Comparison of ENCODE assay signal across 19 cellular contexts in genomic region chr12:22527999-22528398, GRCh38. TPM values are rescaled to one million over a fixed set of nuclear protein-coding genes. Genes with fewer than 3 reads are reported as not detected.
DNase-seq lines count a peak whose midpoint lies in the region; ATAC-seq, FAIRE-seq and TF ChIP-seq lines count a peak whose summit lies in the region.
"Had no signal": no experiment of that assay in that cellular context is flagged by ENCODE, and none has a peak within 500 bp of the region (broad histone marks: within the 10 kb centered on the region; RNA-seq: fewer than 3 reads in every experiment).

No MANE protein-coding gene starts in this region.

- peak overlapping the region; percentile 67; the same call in 1 of the 2 replicates for H3K4ac ChIP-seq in IMR-90 (ENCODE audit: low read depth, low read length)

- dilution Hi-C loops in IMR-90 (cut with HindIII; ENCODE audit: low sequenced_read_pairs, unreplicated experiment) = no loop called here
- dilution Hi-C loops in keratinocyte (cut with MboI; ENCODE audit: extremely low pct_ligation_motif_present, low sequenced_read_pairs) = no loop called here

- H3K9me3 ChIP-seq in IMR-90 (ENCODE audit: control insufficient read depth, insufficient read depth, low read length) (no peaks in the 10 kb centered on the region), keratinocyte (ENCODE audit: control insufficient read depth, low read depth, low read length) (no peaks in the 10 kb centered on the region), BE2C (no peaks in the 10 kb centered on the region)
- H3K9me3 ChIP-seq: ascending aorta had no signal

- no peak overlapping the region for H2AK9ac ChIP-seq in IMR-90 (replicated peaks; ENCODE audit: low read depth, low read length, poor library complexity)

- H2BK15ac ChIP-seq in IMR-90 (ENCODE audit: low read depth, low read length) = 0 out of 3 replicates have a peak overlapping the region, but pooled peaks have one; percentile 69

- H2AFZ ChIP-seq in IMR-90 (replicated peaks; ENCODE audit: low read length, poor library complexity) (no peak overlapping the region), keratinocyte (ENCODE audit: control insufficient read depth, low read length) (no peak overlapping the region)

- H3K23ac ChIP-seq in IMR-90 (ENCODE audit: low read depth, low read length) = 0 out of 2 replicates have a peak overlapping the region, but pooled peaks have one; percentile 19

- no CpG with 5 or more reads among the region's 1 CpG for WGBS in IMR-90 (ENCODE audit: extremely low coverage in 2 of 2, insufficient read length in 1 of 2), 2 experiments

- H3K79me1 ChIP-seq in IMR-90 (ENCODE audit: low read depth in 1 of 2, low read length in 2 of 2) = peaks cover 7 to 17% of the 10 kb centered on the region in 2 experiments; a peak in 3 of 4 replicates

- in situ Hi-C loops in IMR-90 (cut with MboI; ENCODE audit: low sequenced_read_pairs) = no loop called here

- peak overlapping the region; percentile 88 for H2BK120ac ChIP-seq in IMR-90 (ENCODE audit: low read depth, low read length)

- H3K27ac ChIP-seq in IMR-90 (ENCODE audit: insufficient read depth, low read length) (peak overlapping the region; percentile 59; the same call in 1 of the 2 replicates), keratinocyte (ENCODE audit: control insufficient read depth, insufficient read depth, low read length) (peak overlapping the region; percentile 3)
- H3K27ac ChIP-seq: ascending aorta; BLaER1 treated with 17β-estradiol and CSF1 and Interleukin-3, amounts not matched to agents 10 nM and 100 nM; dorsolateral prefrontal cortex; skin epidermis had no signal

- H3K56ac ChIP-seq in IMR-90 (ENCODE audit: extremely low read depth, insufficient read depth, low read length) = no peak overlapping the region

- H3K9me1 ChIP-seq in IMR-90 (ENCODE audit: insufficient read depth, low read length) = peaks cover 3% of the 10 kb centered on the region; the same call in 1 of the 2 replicates
- no peaks in the 10 kb centered on the region for H3K9me1 ChIP-seq in keratinocyte (ENCODE audit: control insufficient read depth, extremely low read depth, insufficient read depth, low read length)

- peak overlapping the region; percentile 6 to 93; a peak in 1 of 4 replicates for H4K8ac ChIP-seq in IMR-90 (ENCODE audit: low read depth in 2 of 2, low read length in 2 of 2)

- DNase-seq in AG04449 (ENCODE audit: low read depth, low spot score) (peak; percentile 45), IMR-90 (peak; percentile 80), cardiac fibroblast (ENCODE audit: low read depth in 2 of 2) (peak; percentile 72 to 81), keratinocyte (ENCODE audit: low read depth, low spot score) (no peak), NCI-H526 treated with DMSO at 0.1 percent for 48 hours (lab: John Stamatoyannopoulos, UW) (no peak), BE2C (no peak), 8988T (no peak)
- DNase-seq in activated CD8-positive, alpha-beta memory T cell treated with anti-CD3 and anti-CD28 coated beads, Interleukin-2, amount 50 U/mL, for 4 hours = no peak
- DNase-seq: activated CD4-positive, alpha-beta T cell treated with anti-CD3 and anti-CD28 coated beads, Interleukin-2, amount 50 U/mL, for 1 hour; DND-41; dorsolateral prefrontal cortex; MG63; NCI-H2029 treated with DMSO at 0.1 percent for 48 hours; NCI-H774 had no signal

- H2BK20ac ChIP-seq in IMR-90 (ENCODE audit: low read depth, low read length) = peak overlapping the region; percentile 91

- POLR2A ChIA-PET in AG04449 (lab: Yijun Ruan, JAX) (interaction anchor here (1.3 kb wide), 2 partner anchors 16 to 97 kb away, joined by 3 read pairs; partner anchors contain the start of genes C2CD5 and ETNK1), IMR-90 (lab: Charles Lee; ENCODE audit: unreplicated experiment) (interaction anchor here (0.7 kb wide), 1 partner anchor 160 kb away, joined by 3 read pairs; no protein-coding TSS in a partner anchor)

- H4K91ac ChIP-seq in IMR-90 (ENCODE audit: insufficient read depth, low read depth, low read length) = no peak overlapping the region

- no TSS peak for BruUV-seq in IMR-90 (replicated peaks; lab: Mats Ljungman, UMichigan)

- FAIRE-seq in keratinocyte (lab: Jason Lieb, UNC) = no peak
- FAIRE-seq: GM12891 had no signal

- H4K20me1 ChIP-seq in IMR-90 (ENCODE audit: insufficient read depth, low read length) = no peaks in the 10 kb centered on the region
- H4K20me1 ChIP-seq in keratinocyte (ENCODE audit: control insufficient read depth, extremely low read depth, insufficient read depth, low read length) = no peaks in the 10 kb centered on the region

- intact Hi-C loops in IMR-90 (cut with micrococcal nuclease) = loop anchor here (1.0 to 10.0 kb wide), 3 partner anchors 47 to 873 kb away; partner anchors contain the start of genes ETNK1 and LDHB

- peak; percentile 82 for ATAC-seq in IMR-90 (ENCODE audit: low read depth)
- ATAC-seq: activated T-helper 17 cell treated with anti-CD3 and anti-CD28 coated beads, Interleukin-2, amount 50 U/mL, for 72 hours had no signal

- H3K14ac ChIP-seq in IMR-90 (replicated peaks; ENCODE audit: low read depth, low read length) = peak overlapping the region; percentile 54; the same call in 1 of the 2 replicates

- no peak for TF ChIP-seq RAD21 in IMR-90 (IDR thresholded peaks at IDR 0.05; ENCODE audit: low read length)

- H3K36me3 ChIP-seq in IMR-90 (ENCODE audit: control insufficient read depth, insufficient read depth, low read length) = peaks cover 16% of the 10 kb centered on the region
- peaks cover 2 to 4% of the 10 kb centered on the region in 2 experiments for H3K36me3 ChIP-seq in keratinocyte (ENCODE audit: control insufficient read depth in 2 of 2, extremely low read depth in 1 of 2, insufficient read depth in 2 of 2, low read length in 2 of 2)
- peaks cover 13% of the 10 kb centered on the region for H3K36me3 ChIP-seq in BE2C

- H3K4me2 ChIP-seq in IMR-90 (ENCODE audit: low read depth, low read length) (peak overlapping the region; percentile 59), keratinocyte (ENCODE audit: control insufficient read depth, extremely low read depth, insufficient read depth, low read depth, low read length) (peak overlapping the region; percentile 27)
- H3K4me2 ChIP-seq: BLaER1 treated with 17β-estradiol and CSF1 and Interleukin-3, amounts not matched to agents 10 nM and 100 nM had no signal

- no peaks in the 10 kb centered on the region for H3K27me3 ChIP-seq in IMR-90 (ENCODE audit: control insufficient read depth, insufficient read depth, low read length)
- H3K27me3 ChIP-seq in keratinocyte (ENCODE audit: control insufficient read depth, extremely low read depth, insufficient read depth, low read length) = no peaks in the 10 kb centered on the region
- H3K27me3 ChIP-seq in BE2C = no peaks in the 10 kb centered on the region
- H3K27me3 ChIP-seq: ascending aorta; BLaER1 treated with 17β-estradiol and CSF1 and Interleukin-3, amounts not matched to agents 10 nM and 100 nM; dorsolateral prefrontal cortex; MG63 had no signal

- H2BK5ac ChIP-seq in IMR-90 (ENCODE audit: low read depth, low read length, poor library complexity, severe bottlenecking) = peak overlapping the region; percentile 98

- CTCF ChIA-PET in AG04449 (lab: Yijun Ruan, JAX) (interaction anchor here (0.9 to 3.9 kb wide), 4 partner anchors 17 to 118 kb away, joined by 3 to 21 read pairs (median 5); partner anchors contain the start of gene C2CD5), IMR-90 (lab: Yijun Ruan, JAX) (interaction anchor here (1.0 kb wide), 1 partner anchor 145 kb away, joined by 3 read pairs; no protein-coding TSS in a partner anchor)

- no peak for TF ChIP-seq POLR2A in IMR-90 (IDR thresholded peaks at IDR 0.05; ENCODE audit: low read depth, low read length)

- TF ChIP-seq CTCF in AG04449 (IDR thresholded peaks at IDR 0.05; ENCODE audit: insufficient read depth, low read length, missing control alignments) (no peak), IMR-90 (conservative IDR thresholded peaks at IDR 0.05; ENCODE audit: low read depth, low read length) (no peak), cardiac fibroblast (IDR thresholded peaks at IDR 0.05; ENCODE audit: low read depth, low read length) (no peak), keratinocyte (optimal IDR thresholded peaks at IDR 0.05 in 1 of 3, IDR thresholded peaks at IDR 0.05 in 1 of 3, conservative IDR thresholded peaks at IDR 0.05 in 1 of 3; ENCODE audit: extremely low read depth in 1 of 3, insufficient read depth in 2 of 3, low read length in 3 of 3) (no peak), BE2C (IDR thresholded peaks at IDR 0.05; ENCODE audit: low read depth, low read length) (no peak)

- peak overlapping the region; percentile 48 for H3K18ac ChIP-seq in IMR-90 (ENCODE audit: low read depth, low read length)

- peak overlapping the region; percentile 8; the same call in 1 of the 2 replicates for H2AK5ac ChIP-seq in IMR-90 (ENCODE audit: low read depth, low read length)

- peaks cover 7% of the 10 kb centered on the region for H3K4me1 ChIP-seq in IMR-90 (ENCODE audit: control insufficient read depth, insufficient read depth, low read length)
- H3K4me1 ChIP-seq in keratinocyte (ENCODE audit: control insufficient read depth, extremely low read depth, insufficient read depth, low read length) = peaks cover 25% of the 10 kb centered on the region
- H3K4me1 ChIP-seq in BE2C = no peaks in the 10 kb centered on the region
- H3K4me1 ChIP-seq: ascending aorta had no signal

- H3K4me3 ChIP-seq in AG04449 (ENCODE audit: low read depth, low read length) (no peak overlapping the region), IMR-90 (ENCODE audit: insufficient read depth, low read depth, low read length) (no peak overlapping the region), cardiac fibroblast (replicated peaks in 1 of 2; ENCODE audit: low read depth in 2 of 2, low read length in 2 of 2) (no peak overlapping the region), keratinocyte (ENCODE audit: control insufficient read depth in 2 of 3, extremely low read depth in 1 of 3, insufficient read depth in 2 of 3, low read depth in 1 of 3, low read length in 3 of 3) (no peak overlapping the region), BE2C (ENCODE audit: low read depth, low read length) (no peak overlapping the region)
- H3K4me3 ChIP-seq: ascending aorta; BLaER1 treated with 17β-estradiol and CSF1 and Interleukin-3, amounts not matched to agents 10 nM and 100 nM; dorsolateral prefrontal cortex; MG63; skin epidermis had no signal

- H3K9ac ChIP-seq in IMR-90 (ENCODE audit: low read depth, low read length) (no peak overlapping the region; the same call in 1 of the 2 replicates), keratinocyte (ENCODE audit: control insufficient read depth, extremely low read depth, insufficient read depth, low read length) (no peak overlapping the region)
- H3K9ac ChIP-seq: BLaER1 treated with 17β-estradiol and CSF1 and Interleukin-3, amounts not matched to agents 10 nM and 100 nM had no signal

- H4K5ac ChIP-seq in IMR-90 (ENCODE audit: low read depth, low read length) = no peak overlapping the region; the same call in 1 of the 2 replicates

- no peaks in the 10 kb centered on the region for H3K79me2 ChIP-seq in keratinocyte (ENCODE audit: control insufficient read depth, insufficient read depth, low read length)

RNA-seq across cellular contexts. Expression of gene C2CD5, which starts 16.3 kb away (rescaled TPM):
- 15.8 and 16.1 TPM in 2 replicates for total RNA-seq in IMR-90 (2012; rRNA removed)
- polyA plus RNA-seq in IMR-90 (2012; rRNA removed) (9.2 and 14.5 TPM in 2 replicates), keratinocyte (9.5 to 17.7 TPM (median 9.7 TPM) in 3 replicates)
- polyA plus RNA-seq in IMR-90 (2012; cell fraction: cytosol; rRNA removed) = 1.8 and 3.1 TPM in 2 replicates
- polyA plus RNA-seq in IMR-90 (2012; cell fraction: nucleus; rRNA removed; ENCODE audit: low replicate concordance) = 3.4 and 37.3 TPM in 2 replicates
- 18.9 TPM for polyA plus RNA-seq in keratinocyte (2011; ENCODE audit: low read depth)
- 5.6 and 15.9 TPM in 2 replicates for polyA plus RNA-seq in keratinocyte (2011; cell fraction: cytosol; rRNA removed)
- 10.4 and 13.6 TPM in 2 replicates for polyA plus RNA-seq in keratinocyte (2011; cell fraction: nucleus; rRNA removed)
- 5.4 and 8.2 TPM in 2 replicates for polyA plus RNA-seq in keratinocyte (2012; ENCODE audit: low replicate concordance)
- polyA minus RNA-seq in keratinocyte = 8.3 to 22.5 TPM (median 10.8 TPM) in 3 replicates
- 6.3 TPM for polyA minus RNA-seq in keratinocyte (2011; cell fraction: cytosol; rRNA and poly(A)+ RNA removed)
- 13.2 and 25.1 TPM in 2 replicates for polyA minus RNA-seq in keratinocyte (2011; cell fraction: nucleus; rRNA and poly(A)+ RNA removed)
- polyA plus RNA-seq in BE2C (2012; ENCODE audit: insufficient read depth, insufficient read length, low read depth) = 17.2 TPM

Comparison
In these comparisons a context has a peak if more than half of its experiments do, and no peak if none do; other contexts are left out.
1. DNase-seq: peak in AG04449 (single experiment), IMR-90 (single experiment) and cardiac fibroblast (2 of 2); none in keratinocyte (single experiment), NCI-H526 treated with DMSO at 0.1 percent for 48 hours (single experiment), BE2C (single experiment), 8988T (single experiment) and activated CD8-positive, alpha-beta memory T cell treated with anti-CD3 and anti-CD28 coated beads, Interleukin-2, amount 50 U/mL, for 4 hours (single experiment).